ENCODE assay signal across 1 cellular context in the genomic region with DNA sequence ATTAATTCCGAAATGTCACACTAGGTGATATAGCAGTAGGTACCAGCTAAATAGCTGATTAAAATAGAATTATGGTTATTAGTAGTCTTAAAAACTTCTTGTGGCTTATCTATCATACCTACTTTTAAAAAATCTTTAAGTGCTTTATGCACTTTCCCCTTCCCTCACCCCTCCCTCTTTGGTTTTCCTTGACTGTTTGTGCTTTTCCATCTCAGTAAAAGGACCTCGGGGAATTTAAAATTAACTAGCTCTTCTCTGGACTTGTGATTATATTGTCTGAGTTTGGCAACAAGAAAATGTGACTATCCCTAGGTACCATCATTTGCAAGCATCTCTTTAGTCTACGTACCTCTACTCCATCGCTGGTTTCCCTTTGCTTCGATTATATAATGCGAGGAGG.
A peak's percentile ranks its signal among the peaks of the same experiment; 100 is the strongest.
TF ChIP-seq lines count a peak whose summit lies in the region.

No MANE protein-coding gene starts in this region.

TF ChIP-seq in A549, 52 proteins besides CTCF, POLR2A, EP300 and RAD21:
- TF ChIP-seq, protein P1, sequence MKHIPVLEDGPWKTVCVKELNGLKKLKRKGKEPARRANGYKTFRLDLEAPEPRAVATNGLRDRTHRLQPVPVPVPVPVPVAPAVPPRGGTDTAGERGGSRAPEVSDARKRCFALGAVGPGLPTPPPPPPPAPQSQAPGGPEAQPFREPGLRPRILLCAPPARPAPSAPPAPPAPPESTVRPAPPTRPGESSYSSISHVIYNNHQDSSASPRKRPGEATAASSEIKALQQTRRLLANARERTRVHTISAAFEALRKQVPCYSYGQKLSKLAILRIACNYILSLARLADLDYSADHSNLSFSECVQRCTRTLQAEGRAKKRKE (CRISPR knock-in tag; IDR thresholded peaks at IDR 0.05; ENCODE audit: low read depth), result no peak
- TF ChIP-seq EHF (CRISPR knock-in tag; IDR thresholded peaks at IDR 0.05) (no peak), HOXA7 (CRISPR knock-in tag; IDR thresholded peaks at IDR 0.05) (peak; percentile 43; the same call in 1 of the 2 replicates)
